In genomic region chr4:121164291-121164690, GRCh38 we compare ENCODE assay signal across 1 cellular context.
TF ChIP-seq lines count a peak whose summit lies in the region.

A gene with protein sequence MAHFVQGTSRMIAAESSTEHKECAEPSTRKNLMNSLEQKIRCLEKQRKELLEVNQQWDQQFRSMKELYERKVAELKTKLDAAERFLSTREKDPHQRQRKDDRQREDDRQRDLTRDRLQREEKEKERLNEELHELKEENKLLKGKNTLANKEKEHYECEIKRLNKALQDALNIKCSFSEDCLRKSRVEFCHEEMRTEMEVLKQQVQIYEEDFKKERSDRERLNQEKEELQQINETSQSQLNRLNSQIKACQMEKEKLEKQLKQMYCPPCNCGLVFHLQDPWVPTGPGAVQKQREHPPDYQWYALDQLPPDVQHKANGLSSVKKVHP (minus strand): TSS chr4:121164321. CDS start chr4:121164125, 196 bp downstream.

TF ChIP-seq in HepG2, 621 proteins besides CTCF, POLR2A, EP300 and RAD21:
- TF ChIP-seq SNRNP70 (IDR thresholded peaks at IDR 0.05; ENCODE audit: low read depth, low read length) (no peak), TEAD2 (CRISPR knock-in tag; IDR thresholded peaks at IDR 0.05) (no peak), GPN1 (CRISPR knock-in tag; IDR thresholded peaks at IDR 0.05; ENCODE audit: borderline replicate concordance) (no peak), ZNF501 (CRISPR knock-in tag; IDR thresholded peaks at IDR 0.05) (no peak), ZNF704 (CRISPR knock-in tag; IDR thresholded peaks at IDR 0.05; ENCODE audit: borderline replicate concordance) (no peak)
- TF ChIP-seq, protein P1, sequence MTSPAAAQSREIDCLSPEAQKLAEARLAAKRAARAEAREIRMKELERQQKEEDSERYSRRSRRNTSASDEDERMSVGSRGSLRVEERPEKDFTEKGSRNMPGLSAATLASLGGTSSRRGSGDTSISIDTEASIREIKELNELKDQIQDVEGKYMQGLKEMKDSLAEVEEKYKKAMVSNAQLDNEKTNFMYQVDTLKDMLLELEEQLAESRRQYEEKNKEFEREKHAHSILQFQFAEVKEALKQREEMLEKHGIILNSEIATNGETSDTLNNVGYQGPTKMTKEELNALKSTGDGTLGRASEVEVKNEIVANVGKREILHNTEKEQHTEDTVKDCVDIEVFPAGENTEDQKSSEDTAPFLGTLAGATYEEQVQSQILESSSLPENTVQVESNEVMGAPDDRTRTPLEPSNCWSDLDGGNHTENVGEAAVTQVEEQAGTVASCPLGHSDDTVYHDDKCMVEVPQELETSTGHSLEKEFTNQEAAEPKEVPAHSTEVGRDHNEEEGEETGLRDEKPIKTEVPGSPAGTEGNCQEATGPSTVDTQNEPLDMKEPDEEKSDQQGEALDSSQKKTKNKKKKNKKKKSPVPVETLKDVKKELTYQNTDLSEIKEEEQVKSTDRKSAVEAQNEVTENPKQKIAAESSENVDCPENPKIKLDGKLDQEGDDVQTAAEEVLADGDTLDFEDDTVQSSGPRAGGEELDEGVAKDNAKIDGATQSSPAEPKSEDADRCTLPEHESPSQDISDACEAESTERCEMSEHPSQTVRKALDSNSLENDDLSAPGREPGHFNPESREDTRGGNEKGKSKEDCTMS (CRISPR knock-in tag; conservative IDR thresholded peaks at IDR 0.05): no peak
- TF ChIP-seq, protein P2, sequence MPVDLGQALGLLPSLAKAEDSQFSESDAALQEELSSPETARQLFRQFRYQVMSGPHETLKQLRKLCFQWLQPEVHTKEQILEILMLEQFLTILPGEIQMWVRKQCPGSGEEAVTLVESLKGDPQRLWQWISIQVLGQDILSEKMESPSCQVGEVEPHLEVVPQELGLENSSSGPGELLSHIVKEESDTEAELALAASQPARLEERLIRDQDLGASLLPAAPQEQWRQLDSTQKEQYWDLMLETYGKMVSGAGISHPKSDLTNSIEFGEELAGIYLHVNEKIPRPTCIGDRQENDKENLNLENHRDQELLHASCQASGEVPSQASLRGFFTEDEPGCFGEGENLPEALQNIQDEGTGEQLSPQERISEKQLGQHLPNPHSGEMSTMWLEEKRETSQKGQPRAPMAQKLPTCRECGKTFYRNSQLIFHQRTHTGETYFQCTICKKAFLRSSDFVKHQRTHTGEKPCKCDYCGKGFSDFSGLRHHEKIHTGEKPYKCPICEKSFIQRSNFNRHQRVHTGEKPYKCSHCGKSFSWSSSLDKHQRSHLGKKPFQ (CRISPR knock-in tag; IDR thresholded peaks at IDR 0.05; ENCODE audit: insufficient replicate concordance): no peak
